10 cellular contexts compared by ENCODE assay signal in the genomic region with DNA sequence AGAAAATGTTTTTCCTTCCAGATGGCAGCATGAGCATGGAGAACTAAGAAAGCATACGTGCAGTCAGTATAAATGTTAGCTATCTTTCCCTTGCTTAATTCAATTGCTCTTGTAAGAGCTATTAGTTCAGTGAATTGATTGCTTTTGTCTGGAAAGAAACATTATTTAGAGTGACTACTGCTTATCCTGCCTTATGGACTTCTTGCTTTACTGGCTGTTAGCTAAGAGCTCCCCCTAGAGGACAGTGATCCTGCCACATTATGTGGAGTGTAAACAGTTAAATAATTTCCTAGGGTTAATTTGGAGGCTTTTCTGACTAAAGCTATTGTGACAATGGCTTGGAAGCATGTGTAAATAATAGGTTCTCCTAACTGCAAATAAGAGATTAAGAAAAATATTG.
A peak's percentile ranks its signal among the peaks of the same experiment; 100 is the strongest.
DNase-seq lines count a peak whose midpoint lies in the region; ATAC-seq and TF ChIP-seq lines count a peak whose summit lies in the region.
"Had no signal": no experiment of that assay in that cellular context is flagged by ENCODE, and none has a peak within 500 bp of the region (broad histone marks: within the 10 kb centered on the region; RNA-seq: fewer than 3 reads in every experiment).

No MANE protein-coding gene starts in this region.

- H3K4me3 ChIP-seq in DND-41 (ENCODE audit: low read depth in 1 of 2, low read length in 2 of 2): no peak overlapping the region
- H3K4me3 ChIP-seq in RWPE2 (ENCODE audit: severe bottlenecking): no peak overlapping the region

- no peaks in the 10 kb centered on the region for H3K4me1 Mint-ChIP-seq in glutamatergic neuron (ENCODE audit: low read depth, unreplicated experiment)

- DNase-seq in DND-41: no peak
- DNase-seq in RWPE2 (ENCODE audit: low spot score): no peak
- no peak for DNase-seq in glutamatergic neuron
- DNase-seq in AG20443 (ENCODE audit: low spot score): no peak
- DNase-seq: effector memory CD8-positive, alpha-beta T cell had no signal

- peaks cover 1% of the 10 kb centered on the region for H3K27me3 Mint-ChIP-seq in glutamatergic neuron (ENCODE audit: unreplicated experiment)
- H3K27me3 Mint-ChIP-seq: effector memory CD8-positive, alpha-beta T cell had no signal

- H3K27ac ChIP-seq in DND-41 (ENCODE audit: low read length) (no peak overlapping the region), RWPE2 (ENCODE audit: poor library complexity, severe bottlenecking) (no peak overlapping the region)

- H3K9ac ChIP-seq in DND-41 (ENCODE audit: low read depth, low read length): no peak overlapping the region

- H4K20me1 ChIP-seq in DND-41 (ENCODE audit: insufficient read depth, low read length): no peaks in the 10 kb centered on the region

- H3K9me3 ChIP-seq in DND-41 (ENCODE audit: insufficient read depth, low read length, severe bottlenecking) (no peaks in the 10 kb centered on the region), RWPE2 (ENCODE audit: severe bottlenecking) (no peaks in the 10 kb centered on the region)

- no peak overlapping the region for H3K4me3 Mint-ChIP-seq in glutamatergic neuron (ENCODE audit: unreplicated experiment)
- H3K4me3 Mint-ChIP-seq: effector memory CD8-positive, alpha-beta T cell; T-helper 1 cell treated with Interleukin-12 subunit alpha and Interleukin-12 subunit beta and Interleukin-4 antibody, amounts not matched to agents 30 μg/mL and 1 μg/mL, for 36 hours had no signal

- ATAC-seq in DND-41 (ENCODE audit: insufficient read depth, low read depth) (no peak), HG03342 (IDR thresholded peaks at IDR 0.05; ENCODE audit: unreplicated experiment) (peak; percentile 55), RWPE2 (ENCODE audit: low read depth) (no peak), GM18519 (IDR thresholded peaks at IDR 0.05; ENCODE audit: low FRiP score, unreplicated experiment) (no peak), GM21737 (IDR thresholded peaks at IDR 0.05; ENCODE audit: unreplicated experiment) (no peak), HG02870 (IDR thresholded peaks at IDR 0.05; ENCODE audit: unreplicated experiment) (no peak)
- ATAC-seq: effector memory CD8-positive, alpha-beta T cell had no signal

- H3K27me3 ChIP-seq in DND-41 (ENCODE audit: insufficient read depth, low read length, poor library complexity) (no peaks in the 10 kb centered on the region), RWPE2 (ENCODE audit: insufficient read depth, poor library complexity, severe bottlenecking) (no peaks in the 10 kb centered on the region)

- H3K79me2 ChIP-seq in DND-41 (ENCODE audit: insufficient read depth, low read length): no peaks in the 10 kb centered on the region

- H3K9me3 Mint-ChIP-seq in glutamatergic neuron (ENCODE audit: unreplicated experiment): no peaks in the 10 kb centered on the region
- H3K9me3 Mint-ChIP-seq: T-helper 1 cell treated with Interleukin-12 subunit alpha and Interleukin-12 subunit beta and Interleukin-4 antibody, amounts not matched to agents 30 μg/mL and 1 μg/mL, for 36 hours had no signal

- TF ChIP-seq CTCF in DND-41 (IDR thresholded peaks at IDR 0.05; ENCODE audit: borderline replicate concordance, extremely low read depth, low read length, poor library complexity, severe bottlenecking): peak; percentile 58
- peak; percentile 59 for TF ChIP-seq CTCF in RWPE2 (IDR thresholded peaks at IDR 0.05; ENCODE audit: poor library complexity, severe bottlenecking)
- TF ChIP-seq CTCF in glutamatergic neuron (IDR thresholded peaks at IDR 0.05; ENCODE audit: partially characterized antibody, unreplicated experiment): peak; percentile 55

- H3K4me1 ChIP-seq in DND-41 (ENCODE audit: insufficient read depth, low read length): no peaks in the 10 kb centered on the region
- no peaks in the 10 kb centered on the region for H3K4me1 ChIP-seq in RWPE2 (ENCODE audit: insufficient read depth, poor library complexity, severe bottlenecking)

- H2AFZ ChIP-seq in DND-41 (ENCODE audit: low read depth, low read length): no peak overlapping the region

- H3K4me2 ChIP-seq in DND-41 (ENCODE audit: insufficient read depth, low read length): no peak overlapping the region

- no peak overlapping the region for H3K27ac Mint-ChIP-seq in glutamatergic neuron (ENCODE audit: unreplicated experiment)
- H3K27ac Mint-ChIP-seq: effector memory CD8-positive, alpha-beta T cell; T-helper 1 cell treated with Interleukin-12 subunit alpha and Interleukin-12 subunit beta and Interleukin-4 antibody, amounts not matched to agents 30 μg/mL and 1 μg/mL, for 36 hours had no signal

- no peaks in the 10 kb centered on the region for H3K36me3 Mint-ChIP-seq in glutamatergic neuron (ENCODE audit: unreplicated experiment)

- no peaks in the 10 kb centered on the region for H3K36me3 ChIP-seq in DND-41 (ENCODE audit: insufficient read depth, low read length)
- no peaks in the 10 kb centered on the region for H3K36me3 ChIP-seq in RWPE2 (ENCODE audit: low read depth)
